In the genomic region with DNA sequence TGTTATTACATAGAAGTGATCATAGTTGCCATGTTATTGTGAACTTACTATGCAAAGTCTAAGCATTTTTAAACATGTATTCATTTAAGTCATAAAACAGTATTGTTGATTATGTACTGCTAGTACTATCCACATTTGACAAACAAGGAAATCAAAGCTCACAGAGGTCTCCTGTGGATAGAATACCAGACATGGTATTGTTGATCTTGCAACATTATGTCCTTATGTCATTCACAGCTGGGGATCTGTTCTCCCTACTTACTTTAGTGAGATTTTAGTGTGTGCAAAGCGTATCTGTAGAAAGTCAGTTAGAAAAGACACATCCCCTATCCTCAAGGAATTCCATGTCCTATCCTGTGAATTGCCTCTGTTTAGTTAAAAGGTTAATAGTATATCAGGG, we compare ENCODE assay signal across 21 cellular contexts.
"Had no signal": no experiment of that assay in that cellular context is flagged by ENCODE, and none has a peak within 500 bp of the region (broad histone marks: within the 10 kb centered on the region; RNA-seq: fewer than 3 reads in every experiment).

No MANE protein-coding gene starts in this region.

- H3K9me3 ChIP-seq: left ventricle myocardium inferior, neutrophil, suprapubic skin had no signal

- H3K4me2 ChIP-seq: hepatocyte had no signal

- H2AFZ ChIP-seq: hepatocyte, parathyroid adenoma had no signal

- H3K4me1 ChIP-seq: parathyroid adenoma, suprapubic skin had no signal

- H3K27me3 Mint-ChIP-seq: activated CD4-positive, alpha-beta T cell treated with anti-CD3 and anti-CD28 coated beads, Interleukin-2, amount 10 ng/mL, durations not matched to agents 24 days and 14 days; activated naive CD8-positive, alpha-beta T cell; dendritic cell treated with granulocyte-macrophage colony-stimulating factor and Interleukin-4, amounts not matched to agents 40 ng/mL and 50 ng/mL, for 4 days; naive B cell; stimulated activated naive CD8-positive, alpha-beta T cell treated with anti-CD3 and anti-CD28 coated beads, Interleukin-15, Interleukin-2, amounts not matched to agents 100 ng/mL and 50 ng/mL, for 24 hours; type B pancreatic cell had no signal

- H3K4me3 ChIP-seq: hepatocyte, left ventricle myocardium inferior, suprapubic skin had no signal

- H3K9ac ChIP-seq: parathyroid adenoma had no signal

- H3K27ac Mint-ChIP-seq: activated CD4-positive, alpha-beta T cell treated with anti-CD3 and anti-CD28 coated beads, Interleukin-2, amount 10 ng/mL, durations not matched to agents 24 days and 14 days; activated naive CD8-positive, alpha-beta T cell; dendritic cell treated with granulocyte-macrophage colony-stimulating factor and Interleukin-4, amounts not matched to agents 40 ng/mL and 50 ng/mL, for 4 days; naive B cell; stimulated activated naive CD8-positive, alpha-beta T cell treated with anti-CD3 and anti-CD28 coated beads, Interleukin-15, Interleukin-2, amounts not matched to agents 100 ng/mL and 50 ng/mL, for 24 hours; T-helper 1 cell treated with Interleukin-12 subunit alpha and Interleukin-12 subunit beta and Interleukin-4 antibody, amounts not matched to agents 30 μg/mL and 1 μg/mL, for 36 hours; type B pancreatic cell had no signal

- H3K36me3 ChIP-seq: brain microvascular endothelial cell, left ventricle myocardium inferior, neutrophil, suprapubic skin had no signal

- H3K4me3 Mint-ChIP-seq: activated CD4-positive, alpha-beta T cell treated with anti-CD3 and anti-CD28 coated beads, Interleukin-2, amount 10 ng/mL, durations not matched to agents 24 days and 14 days; activated CD8-positive, alpha-beta T cell treated with anti-CD3 and anti-CD28 coated beads, Interleukin-2, amount 10 ng/mL, durations not matched to agents 7 days and 5 days; activated naive CD8-positive, alpha-beta T cell; dendritic cell treated with granulocyte-macrophage colony-stimulating factor and Interleukin-4, amounts not matched to agents 40 ng/mL and 50 ng/mL, for 4 days; naive B cell; stimulated activated naive CD8-positive, alpha-beta T cell treated with anti-CD3 and anti-CD28 coated beads, Interleukin-15, Interleukin-2, amounts not matched to agents 100 ng/mL and 50 ng/mL, for 24 hours; T-helper 1 cell treated with Interleukin-12 subunit alpha and Interleukin-12 subunit beta and Interleukin-4 antibody, amounts not matched to agents 30 μg/mL and 1 μg/mL, for 36 hours; type B pancreatic cell had no signal

- H3K36me3 Mint-ChIP-seq: type B pancreatic cell had no signal

- H3K9me3 Mint-ChIP-seq: activated CD4-positive, alpha-beta T cell treated with anti-CD3 and anti-CD28 coated beads, Interleukin-2, amount 10 ng/mL, durations not matched to agents 24 days and 14 days; dendritic cell treated with granulocyte-macrophage colony-stimulating factor and Interleukin-4, amounts not matched to agents 40 ng/mL and 50 ng/mL, for 4 days; naive B cell; stimulated activated naive CD8-positive, alpha-beta T cell treated with anti-CD3 and anti-CD28 coated beads, Interleukin-15, Interleukin-2, amounts not matched to agents 100 ng/mL and 50 ng/mL, for 24 hours; T-helper 1 cell treated with Interleukin-12 subunit alpha and Interleukin-12 subunit beta and Interleukin-4 antibody, amounts not matched to agents 30 μg/mL and 1 μg/mL, for 36 hours; type B pancreatic cell had no signal

- H3K27me3 ChIP-seq: brain microvascular endothelial cell, hepatocyte, neutrophil, suprapubic skin had no signal

- DNase-seq: activated CD4-positive, alpha-beta T cell treated with anti-CD3 and anti-CD28 coated beads, Interleukin-2, amount 10 ng/mL, durations not matched to agents 24 days and 14 days; activated CD4-positive, CD25-positive, alpha-beta regulatory T cell; activated CD8-positive, alpha-beta memory T cell treated with anti-CD3 and anti-CD28 coated beads, Interleukin-2, amount 50 U/mL, for 4 hours; activated CD8-positive, alpha-beta T cell treated with anti-CD3 and anti-CD28 coated beads, Interleukin-2, amount 10 ng/mL, durations not matched to agents 7 days and 5 days; activated gamma-delta T cell; activated T-cell treated with anti-CD3 and anti-CD28 coated beads, Interleukin-2, amount 50 U/mL, for 48 hours; amygdala; brain microvascular endothelial cell; effector memory CD4-positive, alpha-beta T cell; left ventricle myocardium inferior; naive B cell; retina had no signal

- H3K27ac ChIP-seq: brain microvascular endothelial cell, hepatocyte, left ventricle myocardium inferior, neutrophil, parathyroid adenoma, suprapubic skin had no signal
